In genomic region chr12:57807285-57807684, GRCh38 we compare ENCODE assay signal across 38 cellular contexts.
"Had no signal": no experiment of that assay in that cellular context is flagged by ENCODE, and none has a peak within 500 bp of the region (broad histone marks: within the 10 kb centered on the region; RNA-seq: fewer than 3 reads in every experiment).

No MANE protein-coding gene starts in this region.

- H3K4me3 Mint-ChIP-seq: activated naive CD4-positive, alpha-beta T cell treated with anti-CD3 and anti-CD28 coated beads for 36 hours; activated naive CD4-positive, alpha-beta T cell treated with anti-CD3 and anti-CD28 coated beads, Interleukin-2, amount 10 ng/mL, durations not matched to agents 7 days and 5 days; activated naive CD4-positive, alpha-beta T cell treated with anti-CD3 and anti-CD28 coated beads, Interleukin-2, amount 50 U/mL, for 24 hours; activated naive CD8-positive, alpha-beta T cell; activated naive CD8-positive, alpha-beta T cell treated with anti-CD3 and anti-CD28 coated beads for 36 hours; activated naive CD8-positive, alpha-beta T cell treated with anti-CD3 and anti-CD28 coated beads, Interleukin-2, amount 10 ng/mL, durations not matched to agents 7 days and 5 days; activated naive CD8-positive, alpha-beta T cell treated with anti-CD3 and anti-CD28 coated beads, Interleukin-2, amount 50 U/mL, for 24 hours; activated T-cell treated with anti-CD3 and anti-CD28 coated beads, Interleukin-2, amount 50 U/mL, for 24 hours; activated T-cell treated with anti-CD3 and anti-CD28 coated beads, Interleukin-2, amount 50 U/mL, for 4 hours; activated T-cell treated with anti-CD3 and anti-CD28 coated beads, Interleukin-2, amount 50 U/mL, for 72 hours; activated T-helper 1 cell treated with anti-CD3 and anti-CD28 coated beads, Interleukin-12 subunit alpha, Interleukin-12 subunit beta, Interleukin-2, Interleukin-4 antibody, amounts not matched to agents 30 ng/mL and 10 ng/mL and 1 ng/mL, durations not matched to agents 14 hours and 24 hours and 36 hours; activated T-helper 17 cell treated with anti-CD3 and anti-CD28 coated beads, Interleukin-2, amount 50 U/mL, for 72 hours; brain; central memory CD8-positive, alpha-beta T cell had no signal

- H3K9me3 ChIP-seq: adrenal gland, ascending aorta, body of pancreas, breast epithelium had no signal

- H3K4me1 Mint-ChIP-seq: activated naive CD4-positive, alpha-beta T cell treated with anti-CD3 and anti-CD28 coated beads, Interleukin-2, amount 10 ng/mL, durations not matched to agents 7 days and 5 days; activated naive CD4-positive, alpha-beta T cell treated with anti-CD3 and anti-CD28 coated beads, Interleukin-2, amount 50 U/mL, for 24 hours; activated naive CD8-positive, alpha-beta T cell treated with anti-CD3 and anti-CD28 coated beads, Interleukin-2, amount 10 ng/mL, durations not matched to agents 7 days and 5 days; activated T-helper 17 cell treated with anti-CD3 and anti-CD28 coated beads, Interleukin-2, amount 50 U/mL, for 72 hours; brain; central memory CD8-positive, alpha-beta T cell had no signal

- H3K4me3 ChIP-seq: adrenal gland, ascending aorta, body of pancreas, breast epithelium, cardiac muscle cell had no signal

- DNase-seq: activated effector memory CD4-positive, alpha-beta T cell treated with anti-CD3 and anti-CD28 coated beads, Interleukin-2, amount 50 U/mL, for 16 hours; activated effector memory CD4-positive, alpha-beta T cell treated with Interleukin-2 at 50 U/mL for 16 hours; activated gamma-delta T cell; activated gamma-delta T cell treated with Interleukin-2 at 50 U/mL for 16 hours; activated naive CD4-positive, alpha-beta T cell; activated naive CD4-positive, alpha-beta T cell treated with anti-CD3 and anti-CD28 coated beads for 36 hours; activated naive CD4-positive, alpha-beta T cell treated with anti-CD3 and anti-CD28 coated beads, Interleukin-2, amount 10 ng/mL, durations not matched to agents 7 days and 5 days; activated naive CD4-positive, alpha-beta T cell treated with anti-CD3 and anti-CD28 coated beads, Interleukin-2, amount 50 U/mL, for 16 hours; activated naive CD4-positive, alpha-beta T cell treated with Interleukin-2 at 50 U/mL for 16 hours; activated naive CD8-positive, alpha-beta T cell treated with anti-CD3 and anti-CD28 coated beads for 36 hours; activated naive CD8-positive, alpha-beta T cell treated with anti-CD3 and anti-CD28 coated beads, Interleukin-2, amount 10 ng/mL, durations not matched to agents 7 days and 5 days; activated naive CD8-positive, alpha-beta T cell treated with anti-CD3 and anti-CD28 coated beads, Interleukin-2, amount 50 U/mL, for 24 hours; activated T-cell treated with anti-CD3 and anti-CD28 coated beads, Interleukin-2, amount 50 U/mL, for 1 hour; activated T-cell treated with anti-CD3 and anti-CD28 coated beads, Interleukin-2, amount 50 U/mL, for 24 hours; activated T-cell treated with anti-CD3 and anti-CD28 coated beads, Interleukin-2, amount 50 U/mL, for 4 hours; activated T-cell treated with anti-CD3 and anti-CD28 coated beads, Interleukin-2, amount 50 U/mL, for 48 hours; activated T-cell treated with anti-CD3 and anti-CD28 coated beads, Interleukin-2, amount 50 U/mL, for 72 hours; adrenal gland; amniotic stem cell; amygdala; anterior cingulate cortex; aorta; body of pancreas; brain microvascular endothelial cell; caudate nucleus; central memory CD4-positive, alpha-beta T cell; cerebellar nuclear complex had no signal

- H3K27me3 Mint-ChIP-seq: activated naive CD4-positive, alpha-beta T cell treated with anti-CD3 and anti-CD28 coated beads, Interleukin-2, amount 10 ng/mL, durations not matched to agents 7 days and 5 days; activated naive CD4-positive, alpha-beta T cell treated with anti-CD3 and anti-CD28 coated beads, Interleukin-2, amount 50 U/mL, for 24 hours; activated naive CD8-positive, alpha-beta T cell; activated naive CD8-positive, alpha-beta T cell treated with anti-CD3 and anti-CD28 coated beads for 36 hours; activated naive CD8-positive, alpha-beta T cell treated with anti-CD3 and anti-CD28 coated beads, Interleukin-2, amount 10 ng/mL, durations not matched to agents 7 days and 5 days; activated naive CD8-positive, alpha-beta T cell treated with anti-CD3 and anti-CD28 coated beads, Interleukin-2, amount 50 U/mL, for 24 hours; activated T-cell treated with anti-CD3 and anti-CD28 coated beads, Interleukin-2, amount 50 U/mL, for 24 hours; activated T-helper 17 cell treated with anti-CD3 and anti-CD28 coated beads, Interleukin-2, amount 50 U/mL, for 72 hours; brain; central memory CD8-positive, alpha-beta T cell had no signal

- H3K4me1 ChIP-seq: adrenal gland, breast epithelium had no signal

- H3K36me3 Mint-ChIP-seq: activated naive CD4-positive, alpha-beta T cell treated with anti-CD3 and anti-CD28 coated beads, Interleukin-2, amount 50 U/mL, for 72 hours; activated naive CD8-positive, alpha-beta T cell treated with anti-CD3 and anti-CD28 coated beads for 36 hours; activated naive CD8-positive, alpha-beta T cell treated with anti-CD3 and anti-CD28 coated beads, Interleukin-2, amount 10 ng/mL, durations not matched to agents 7 days and 5 days had no signal

- H3K27ac ChIP-seq: adrenal gland, ascending aorta, body of pancreas, brain microvascular endothelial cell, breast epithelium, cardiac muscle cell had no signal

- ATAC-seq: activated naive CD4-positive, alpha-beta T cell treated with anti-CD3 and anti-CD28 coated beads, Interleukin-2, amount 50 U/mL, for 72 hours; activated naive CD8-positive, alpha-beta T cell treated with anti-CD3 and anti-CD28 coated beads, Interleukin-2, amount 50 U/mL, for 24 hours; activated T-cell treated with anti-CD3 and anti-CD28 coated beads, Interleukin-2, amount 50 U/mL, for 4 hours; activated T-cell treated with anti-CD3 and anti-CD28 coated beads, Interleukin-2, amount 50 U/mL, for 72 hours; activated T-helper 17 cell treated with anti-CD3 and anti-CD28 coated beads, Interleukin-2, amount 50 U/mL, for 72 hours; body of pancreas had no signal

- H3K36me3 ChIP-seq: breast epithelium had no signal

- H3K27me3 ChIP-seq: adrenal gland, ascending aorta, body of pancreas, brain microvascular endothelial cell, breast epithelium, cardiac muscle cell had no signal

- H3K27ac Mint-ChIP-seq: activated naive CD4-positive, alpha-beta T cell treated with anti-CD3 and anti-CD28 coated beads for 36 hours; activated naive CD4-positive, alpha-beta T cell treated with anti-CD3 and anti-CD28 coated beads, Interleukin-2, amount 10 ng/mL, durations not matched to agents 7 days and 5 days; activated naive CD4-positive, alpha-beta T cell treated with anti-CD3 and anti-CD28 coated beads, Interleukin-2, amount 50 U/mL, for 24 hours; activated naive CD4-positive, alpha-beta T cell treated with anti-CD3 and anti-CD28 coated beads, Interleukin-2, amount 50 U/mL, for 72 hours; activated naive CD8-positive, alpha-beta T cell; activated naive CD8-positive, alpha-beta T cell treated with anti-CD3 and anti-CD28 coated beads for 36 hours; activated naive CD8-positive, alpha-beta T cell treated with anti-CD3 and anti-CD28 coated beads, Interleukin-2, amount 10 ng/mL, durations not matched to agents 7 days and 5 days; activated naive CD8-positive, alpha-beta T cell treated with anti-CD3 and anti-CD28 coated beads, Interleukin-2, amount 50 U/mL, for 24 hours; activated T-cell treated with anti-CD3 and anti-CD28 coated beads, Interleukin-2, amount 50 U/mL, for 72 hours; activated T-helper 1 cell treated with anti-CD3 and anti-CD28 coated beads, Interleukin-12 subunit alpha, Interleukin-12 subunit beta, Interleukin-2, Interleukin-4 antibody, amounts not matched to agents 30 ng/mL and 10 ng/mL and 1 ng/mL, durations not matched to agents 14 hours and 24 hours and 36 hours; activated T-helper 17 cell treated with anti-CD3 and anti-CD28 coated beads, Interleukin-2, amount 50 U/mL, for 72 hours; activated T-helper 2 cell treated with anti-CD3 and anti-CD28 coated beads, Interferon-gamma antibody, Interleukin-2, Interleukin-4, amounts not matched to agents 10 μg/mL and 5 μg/mL and 100 μg/mL, durations not matched to agents 14 hours and 24 hours and 36 hours; brain had no signal

- H3K9me3 Mint-ChIP-seq: activated naive CD4-positive, alpha-beta T cell treated with anti-CD3 and anti-CD28 coated beads for 36 hours; activated naive CD4-positive, alpha-beta T cell treated with anti-CD3 and anti-CD28 coated beads, Interleukin-2, amount 10 ng/mL, durations not matched to agents 7 days and 5 days; activated naive CD4-positive, alpha-beta T cell treated with anti-CD3 and anti-CD28 coated beads, Interleukin-2, amount 50 U/mL, for 24 hours; activated naive CD4-positive, alpha-beta T cell treated with anti-CD3 and anti-CD28 coated beads, Interleukin-2, amount 50 U/mL, for 72 hours; activated naive CD8-positive, alpha-beta T cell treated with anti-CD3 and anti-CD28 coated beads for 36 hours; activated naive CD8-positive, alpha-beta T cell treated with anti-CD3 and anti-CD28 coated beads, Interleukin-2, amount 10 ng/mL, durations not matched to agents 7 days and 5 days; activated naive CD8-positive, alpha-beta T cell treated with anti-CD3 and anti-CD28 coated beads, Interleukin-2, amount 50 U/mL, for 24 hours; activated T-cell treated with anti-CD3 and anti-CD28 coated beads, Interleukin-2, amount 50 U/mL, for 24 hours; activated T-cell treated with anti-CD3 and anti-CD28 coated beads, Interleukin-2, amount 50 U/mL, for 4 hours; activated T-cell treated with anti-CD3 and anti-CD28 coated beads, Interleukin-2, amount 50 U/mL, for 72 hours; activated T-helper 1 cell treated with anti-CD3 and anti-CD28 coated beads, Interleukin-12 subunit alpha, Interleukin-12 subunit beta, Interleukin-2, Interleukin-4 antibody, amounts not matched to agents 30 ng/mL and 10 ng/mL and 1 ng/mL, durations not matched to agents 14 hours and 24 hours and 36 hours; activated T-helper 17 cell treated with anti-CD3 and anti-CD28 coated beads, Interleukin-2, amount 50 U/mL, for 72 hours; activated T-helper 2 cell treated with anti-CD3 and anti-CD28 coated beads, Interferon-gamma antibody, Interleukin-2, Interleukin-4, amounts not matched to agents 10 μg/mL and 5 μg/mL and 100 μg/mL, durations not matched to agents 14 hours and 24 hours and 36 hours; brain; central memory CD8-positive, alpha-beta T cell had no signal
